Comparison of ENCODE assay signal across 1 cellular context in genomic region chr7:22346383-22347107, GRCh38.
TF ChIP-seq lines count a peak whose summit lies in the region.

No MANE protein-coding gene starts in this region.

TF ChIP-seq in HepG2, 621 proteins besides CTCF, POLR2A, EP300 and RAD21 (continued from another document):
- TF ChIP-seq, protein P1, sequence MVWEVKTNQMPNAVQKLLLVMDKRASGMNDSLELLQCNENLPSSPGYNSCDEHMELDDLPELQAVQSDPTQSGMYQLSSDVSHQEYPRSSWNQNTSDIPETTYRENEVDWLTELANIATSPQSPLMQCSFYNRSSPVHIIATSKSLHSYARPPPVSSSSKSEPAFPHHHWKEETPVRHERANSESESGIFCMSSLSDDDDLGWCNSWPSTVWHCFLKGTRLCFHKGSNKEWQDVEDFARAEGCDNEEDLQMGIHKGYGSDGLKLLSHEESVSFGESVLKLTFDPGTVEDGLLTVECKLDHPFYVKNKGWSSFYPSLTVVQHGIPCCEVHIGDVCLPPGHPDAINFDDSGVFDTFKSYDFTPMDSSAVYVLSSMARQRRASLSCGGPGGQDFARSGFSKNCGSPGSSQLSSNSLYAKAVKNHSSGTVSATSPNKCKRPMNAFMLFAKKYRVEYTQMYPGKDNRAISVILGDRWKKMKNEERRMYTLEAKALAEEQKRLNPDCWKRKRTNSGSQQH (CRISPR knock-in tag; IDR thresholded peaks at IDR 0.05; ENCODE audit: low read depth), result no peak
- TF ChIP-seq, protein P2, sequence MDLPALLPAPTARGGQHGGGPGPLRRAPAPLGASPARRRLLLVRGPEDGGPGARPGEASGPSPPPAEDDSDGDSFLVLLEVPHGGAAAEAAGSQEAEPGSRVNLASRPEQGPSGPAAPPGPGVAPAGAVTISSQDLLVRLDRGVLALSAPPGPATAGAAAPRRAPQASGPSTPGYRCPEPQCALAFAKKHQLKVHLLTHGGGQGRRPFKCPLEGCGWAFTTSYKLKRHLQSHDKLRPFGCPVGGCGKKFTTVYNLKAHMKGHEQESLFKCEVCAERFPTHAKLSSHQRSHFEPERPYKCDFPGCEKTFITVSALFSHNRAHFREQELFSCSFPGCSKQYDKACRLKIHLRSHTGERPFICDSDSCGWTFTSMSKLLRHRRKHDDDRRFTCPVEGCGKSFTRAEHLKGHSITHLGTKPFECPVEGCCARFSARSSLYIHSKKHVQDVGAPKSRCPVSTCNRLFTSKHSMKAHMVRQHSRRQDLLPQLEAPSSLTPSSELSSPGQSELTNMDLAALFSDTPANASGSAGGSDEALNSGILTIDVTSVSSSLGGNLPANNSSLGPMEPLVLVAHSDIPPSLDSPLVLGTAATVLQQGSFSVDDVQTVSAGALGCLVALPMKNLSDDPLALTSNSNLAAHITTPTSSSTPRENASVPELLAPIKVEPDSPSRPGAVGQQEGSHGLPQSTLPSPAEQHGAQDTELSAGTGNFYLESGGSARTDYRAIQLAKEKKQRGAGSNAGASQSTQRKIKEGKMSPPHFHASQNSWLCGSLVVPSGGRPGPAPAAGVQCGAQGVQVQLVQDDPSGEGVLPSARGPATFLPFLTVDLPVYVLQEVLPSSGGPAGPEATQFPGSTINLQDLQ (CRISPR knock-in tag; IDR thresholded peaks at IDR 0.05), result no peak
- no peak for TF ChIP-seq SRSF9 (IDR thresholded peaks at IDR 0.05; ENCODE audit: borderline replicate concordance, insufficient read depth, low read depth, low read length, poor library complexity, severe bottlenecking)
- TF ChIP-seq ZBTB49 (CRISPR knock-in tag; IDR thresholded peaks at IDR 0.05; ENCODE audit: borderline replicate concordance), result no peak
- TF ChIP-seq, protein P3, sequence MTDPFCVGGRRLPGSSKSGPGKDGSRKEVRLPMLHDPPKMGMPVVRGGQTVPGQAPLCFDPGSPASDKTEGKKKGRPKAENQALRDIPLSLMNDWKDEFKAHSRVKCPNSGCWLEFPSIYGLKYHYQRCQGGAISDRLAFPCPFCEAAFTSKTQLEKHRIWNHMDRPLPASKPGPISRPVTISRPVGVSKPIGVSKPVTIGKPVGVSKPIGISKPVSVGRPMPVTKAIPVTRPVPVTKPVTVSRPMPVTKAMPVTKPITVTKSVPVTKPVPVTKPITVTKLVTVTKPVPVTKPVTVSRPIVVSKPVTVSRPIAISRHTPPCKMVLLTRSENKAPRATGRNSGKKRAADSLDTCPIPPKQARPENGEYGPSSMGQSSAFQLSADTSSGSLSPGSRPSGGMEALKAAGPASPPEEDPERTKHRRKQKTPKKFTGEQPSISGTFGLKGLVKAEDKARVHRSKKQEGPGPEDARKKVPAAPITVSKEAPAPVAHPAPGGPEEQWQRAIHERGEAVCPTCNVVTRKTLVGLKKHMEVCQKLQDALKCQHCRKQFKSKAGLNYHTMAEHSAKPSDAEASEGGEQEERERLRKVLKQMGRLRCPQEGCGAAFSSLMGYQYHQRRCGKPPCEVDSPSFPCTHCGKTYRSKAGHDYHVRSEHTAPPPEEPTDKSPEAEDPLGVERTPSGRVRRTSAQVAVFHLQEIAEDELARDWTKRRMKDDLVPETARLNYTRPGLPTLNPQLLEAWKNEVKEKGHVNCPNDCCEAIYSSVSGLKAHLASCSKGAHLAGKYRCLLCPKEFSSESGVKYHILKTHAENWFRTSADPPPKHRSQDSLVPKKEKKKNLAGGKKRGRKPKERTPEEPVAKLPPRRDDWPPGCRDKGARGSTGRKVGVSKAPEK (CRISPR knock-in tag; IDR thresholded peaks at IDR 0.05; ENCODE audit: borderline replicate concordance), result no peak
- TF ChIP-seq, protein P4, sequence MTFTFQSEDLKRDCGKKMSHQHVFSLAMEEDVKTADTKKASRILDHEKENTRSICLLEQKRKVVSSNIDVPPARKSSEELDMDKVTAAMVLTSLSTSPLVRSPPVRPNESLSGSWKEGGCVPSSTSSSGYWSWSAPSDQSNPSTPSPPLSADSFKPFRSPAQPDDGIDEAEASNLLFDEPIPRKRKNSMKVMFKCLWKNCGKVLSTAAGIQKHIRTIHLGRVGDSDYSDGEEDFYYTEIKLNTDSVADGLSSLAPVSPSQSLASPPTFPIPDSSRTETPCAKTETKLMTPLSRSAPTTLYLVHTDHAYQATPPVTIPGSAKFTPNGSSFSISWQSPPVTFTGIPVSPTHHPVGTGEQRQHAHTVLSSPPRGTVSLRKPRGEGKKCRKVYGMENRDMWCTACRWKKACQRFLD (CRISPR knock-in tag; IDR thresholded peaks at IDR 0.05; ENCODE audit: borderline replicate concordance), result no peak
- TF ChIP-seq XRCC5 (optimal IDR thresholded peaks at IDR 0.05; ENCODE audit: low read length), result no peak
- TF ChIP-seq ZNF850 (CRISPR knock-in tag; conservative IDR thresholded peaks at IDR 0.05), result no peak
- no peak for TF ChIP-seq SNAPC2 (CRISPR knock-in tag; IDR thresholded peaks at IDR 0.05)
- TF ChIP-seq RXRA (CRISPR knock-in tag; IDR thresholded peaks at IDR 0.05), result no peak
- TF ChIP-seq ZNF674 (CRISPR knock-in tag; IDR thresholded peaks at IDR 0.05; ENCODE audit: low read depth), result no peak
- TF ChIP-seq KDM4B (CRISPR knock-in tag; IDR thresholded peaks at IDR 0.05), result no peak
- TF ChIP-seq HIVEP1 (CRISPR knock-in tag; IDR thresholded peaks at IDR 0.05), result no peak
- TF ChIP-seq ARNTL (CRISPR knock-in tag; IDR thresholded peaks at IDR 0.05), result no peak
- TF ChIP-seq KDM5B (CRISPR knock-in tag; IDR thresholded peaks at IDR 0.05; ENCODE audit: borderline replicate concordance), result no peak
- TF ChIP-seq CC2D1A (CRISPR knock-in tag; IDR thresholded peaks at IDR 0.05), result no peak
- TF ChIP-seq ZNF205 (CRISPR knock-in tag; IDR thresholded peaks at IDR 0.05), result 0 out of 2 replicates have a peak, but pooled peaks have one; percentile 41
- TF ChIP-seq, protein P5, sequence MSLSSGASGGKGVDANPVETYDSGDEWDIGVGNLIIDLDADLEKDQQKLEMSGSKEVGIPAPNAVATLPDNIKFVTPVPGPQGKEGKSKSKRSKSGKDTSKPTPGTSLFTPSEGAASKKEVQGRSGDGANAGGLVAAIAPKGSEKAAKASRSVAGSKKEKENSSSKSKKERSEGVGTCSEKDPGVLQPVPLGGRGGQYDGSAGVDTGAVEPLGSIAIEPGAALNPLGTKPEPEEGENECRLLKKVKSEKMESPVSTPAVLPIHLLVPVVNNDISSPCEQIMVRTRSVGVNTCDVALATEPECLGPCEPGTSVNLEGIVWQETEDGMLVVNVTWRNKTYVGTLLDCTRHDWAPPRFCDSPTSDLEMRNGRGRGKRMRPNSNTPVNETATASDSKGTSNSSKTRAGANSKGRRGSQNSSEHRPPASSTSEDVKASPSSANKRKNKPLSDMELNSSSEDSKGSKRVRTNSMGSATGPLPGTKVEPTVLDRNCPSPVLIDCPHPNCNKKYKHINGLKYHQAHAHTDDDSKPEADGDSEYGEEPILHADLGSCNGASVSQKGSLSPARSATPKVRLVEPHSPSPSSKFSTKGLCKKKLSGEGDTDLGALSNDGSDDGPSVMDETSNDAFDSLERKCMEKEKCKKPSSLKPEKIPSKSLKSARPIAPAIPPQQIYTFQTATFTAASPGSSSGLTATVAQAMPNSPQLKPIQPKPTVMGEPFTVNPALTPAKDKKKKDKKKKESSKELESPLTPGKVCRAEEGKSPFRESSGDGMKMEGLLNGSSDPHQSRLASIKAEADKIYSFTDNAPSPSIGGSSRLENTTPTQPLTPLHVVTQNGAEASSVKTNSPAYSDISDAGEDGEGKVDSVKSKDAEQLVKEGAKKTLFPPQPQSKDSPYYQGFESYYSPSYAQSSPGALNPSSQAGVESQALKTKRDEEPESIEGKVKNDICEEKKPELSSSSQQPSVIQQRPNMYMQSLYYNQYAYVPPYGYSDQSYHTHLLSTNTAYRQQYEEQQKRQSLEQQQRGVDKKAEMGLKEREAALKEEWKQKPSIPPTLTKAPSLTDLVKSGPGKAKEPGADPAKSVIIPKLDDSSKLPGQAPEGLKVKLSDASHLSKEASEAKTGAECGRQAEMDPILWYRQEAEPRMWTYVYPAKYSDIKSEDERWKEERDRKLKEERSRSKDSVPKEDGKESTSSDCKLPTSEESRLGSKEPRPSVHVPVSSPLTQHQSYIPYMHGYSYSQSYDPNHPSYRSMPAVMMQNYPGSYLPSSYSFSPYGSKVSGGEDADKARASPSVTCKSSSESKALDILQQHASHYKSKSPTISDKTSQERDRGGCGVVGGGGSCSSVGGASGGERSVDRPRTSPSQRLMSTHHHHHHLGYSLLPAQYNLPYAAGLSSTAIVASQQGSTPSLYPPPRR (CRISPR knock-in tag; IDR thresholded peaks at IDR 0.05; ENCODE audit: borderline replicate concordance), result peak; percentile 83
- no peak for TF ChIP-seq ZZZ3 (CRISPR knock-in tag; IDR thresholded peaks at IDR 0.05; ENCODE audit: borderline replicate concordance)
- no peak for TF ChIP-seq ISX (CRISPR knock-in tag; conservative IDR thresholded peaks at IDR 0.05)
- TF ChIP-seq NFIB (CRISPR knock-in tag; IDR thresholded peaks at IDR 0.05; ENCODE audit: borderline replicate concordance), result no peak
- TF ChIP-seq ZNF660 (CRISPR knock-in tag; IDR thresholded peaks at IDR 0.05; ENCODE audit: borderline replicate concordance, low read depth), result no peak
